Comparison of ENCODE assay signal across 2 cellular contexts in the genomic region with DNA sequence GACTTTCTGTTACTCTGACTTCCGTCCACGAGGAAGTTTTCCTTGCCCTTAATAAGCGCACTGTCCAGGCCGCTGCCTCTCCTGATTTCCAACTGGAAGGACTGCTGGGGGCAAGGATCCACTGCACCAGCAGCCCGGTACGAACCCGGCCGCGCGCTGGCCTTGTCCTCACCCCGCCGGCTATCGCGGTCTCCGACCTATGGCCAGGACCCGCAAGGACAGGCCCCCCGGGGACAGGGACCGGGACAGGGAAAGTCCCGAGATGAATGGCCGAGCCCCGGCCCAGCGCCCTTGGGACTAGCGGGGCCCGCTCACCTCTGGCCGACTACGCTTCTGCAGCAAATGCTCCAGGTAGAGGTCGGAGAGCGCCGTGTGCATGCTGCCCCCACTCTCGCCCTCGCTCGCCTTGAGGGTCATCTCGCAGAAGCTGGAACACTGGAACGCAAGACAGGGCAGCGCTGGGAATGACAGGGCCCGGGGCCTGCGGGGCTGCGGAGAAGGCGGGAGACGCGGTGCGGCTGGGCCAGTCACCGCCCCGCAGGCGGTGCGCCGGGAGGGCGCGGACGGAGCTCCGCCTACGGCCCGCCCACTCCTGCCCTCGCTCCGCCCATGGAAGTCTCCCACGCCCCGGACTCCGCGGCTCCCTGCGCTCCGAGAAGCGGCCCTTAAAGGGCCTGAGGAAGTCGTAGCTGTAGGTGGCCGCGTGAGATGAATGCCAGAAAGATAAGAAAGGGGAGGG.
TF ChIP-seq lines count a peak whose summit lies in the region.

Gene MPP1, minus strand, starts transcription at position 529 of the 739 bp plus-strand sequence. Its CDS starts 112 bp downstream, at position 417.

TF ChIP-seq in HEK293, 187 proteins besides CTCF, POLR2A, EP300 and RAD21 (continued from another document and continues in another):
- TF ChIP-seq PRDM2 (tag by site-specific recombination; IDR thresholded peaks at IDR 0.05; ENCODE audit: borderline replicate concordance) (no peak), ZNF76 (tag by site-specific recombination; IDR thresholded peaks at IDR 0.05; ENCODE audit: borderline replicate concordance, low read depth) (peak; percentile 53; the same call in 1 of the 2 replicates), ZNF785 (tag by site-specific recombination; IDR thresholded peaks at IDR 0.05) (no peak), ZNF529 (tag by site-specific recombination; IDR thresholded peaks at IDR 0.05; ENCODE audit: insufficient replicate concordance) (no peak), ZNF169 (tag by site-specific recombination; IDR thresholded peaks at IDR 0.05) (no peak), SCRT2 (tag by site-specific recombination; IDR thresholded peaks at IDR 0.05) (no peak), ZNF155 (tag by site-specific recombination; IDR thresholded peaks at IDR 0.05) (no peak), ZNF433 (tag by site-specific recombination; IDR thresholded peaks at IDR 0.05; ENCODE audit: low read depth) (no peak), ZNF830 (tag by site-specific recombination; IDR thresholded peaks at IDR 0.05; ENCODE audit: low read depth) (no peak)
- TF ChIP-seq, protein P1, sequence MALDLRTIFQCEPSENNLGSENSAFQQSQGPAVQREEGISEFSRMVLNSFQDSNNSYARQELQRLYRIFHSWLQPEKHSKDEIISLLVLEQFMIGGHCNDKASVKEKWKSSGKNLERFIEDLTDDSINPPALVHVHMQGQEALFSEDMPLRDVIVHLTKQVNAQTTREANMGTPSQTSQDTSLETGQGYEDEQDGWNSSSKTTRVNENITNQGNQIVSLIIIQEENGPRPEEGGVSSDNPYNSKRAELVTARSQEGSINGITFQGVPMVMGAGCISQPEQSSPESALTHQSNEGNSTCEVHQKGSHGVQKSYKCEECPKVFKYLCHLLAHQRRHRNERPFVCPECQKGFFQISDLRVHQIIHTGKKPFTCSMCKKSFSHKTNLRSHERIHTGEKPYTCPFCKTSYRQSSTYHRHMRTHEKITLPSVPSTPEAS (tag by site-specific recombination; IDR thresholded peaks at IDR 0.05) = no peak
- TF ChIP-seq, protein P2, sequence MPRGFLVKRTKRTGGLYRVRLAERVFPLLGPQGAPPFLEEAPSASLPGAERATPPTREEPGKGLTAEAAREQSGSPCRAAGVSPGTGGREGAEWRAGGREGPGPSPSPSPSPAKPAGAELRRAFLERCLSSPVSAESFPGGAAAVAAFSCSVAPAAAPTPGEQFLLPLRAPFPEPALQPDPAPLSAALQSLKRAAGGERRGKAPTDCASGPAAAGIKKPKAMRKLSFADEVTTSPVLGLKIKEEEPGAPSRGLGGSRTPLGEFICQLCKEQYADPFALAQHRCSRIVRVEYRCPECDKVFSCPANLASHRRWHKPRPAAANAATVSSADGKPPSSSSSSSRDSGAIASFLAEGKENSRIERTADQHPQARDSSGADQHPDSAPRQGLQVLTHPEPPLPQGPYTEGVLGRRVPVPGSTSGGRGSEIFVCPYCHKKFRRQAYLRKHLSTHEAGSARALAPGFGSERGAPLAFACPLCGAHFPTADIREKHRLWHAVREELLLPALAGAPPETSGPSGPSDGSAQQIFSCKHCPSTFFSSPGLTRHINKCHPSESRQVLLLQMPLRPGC (tag by site-specific recombination; IDR thresholded peaks at IDR 0.05) = no peak
- TF ChIP-seq, protein P3, sequence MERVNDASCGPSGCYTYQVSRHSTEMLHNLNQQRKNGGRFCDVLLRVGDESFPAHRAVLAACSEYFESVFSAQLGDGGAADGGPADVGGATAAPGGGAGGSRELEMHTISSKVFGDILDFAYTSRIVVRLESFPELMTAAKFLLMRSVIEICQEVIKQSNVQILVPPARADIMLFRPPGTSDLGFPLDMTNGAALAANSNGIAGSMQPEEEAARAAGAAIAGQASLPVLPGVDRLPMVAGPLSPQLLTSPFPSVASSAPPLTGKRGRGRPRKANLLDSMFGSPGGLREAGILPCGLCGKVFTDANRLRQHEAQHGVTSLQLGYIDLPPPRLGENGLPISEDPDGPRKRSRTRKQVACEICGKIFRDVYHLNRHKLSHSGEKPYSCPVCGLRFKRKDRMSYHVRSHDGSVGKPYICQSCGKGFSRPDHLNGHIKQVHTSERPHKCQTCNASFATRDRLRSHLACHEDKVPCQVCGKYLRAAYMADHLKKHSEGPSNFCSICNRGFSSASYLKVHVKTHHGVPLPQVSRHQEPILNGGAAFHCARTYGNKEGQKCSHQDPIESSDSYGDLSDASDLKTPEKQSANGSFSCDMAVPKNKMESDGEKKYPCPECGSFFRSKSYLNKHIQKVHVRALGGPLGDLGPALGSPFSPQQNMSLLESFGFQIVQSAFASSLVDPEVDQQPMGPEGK (tag by site-specific recombination; IDR thresholded peaks at IDR 0.05) = no peak

TF ChIP-seq in K562, 482 proteins besides CTCF, POLR2A, EP300 and RAD21 (continued from another document and continues in another):
- TF ChIP-seq, protein P4, sequence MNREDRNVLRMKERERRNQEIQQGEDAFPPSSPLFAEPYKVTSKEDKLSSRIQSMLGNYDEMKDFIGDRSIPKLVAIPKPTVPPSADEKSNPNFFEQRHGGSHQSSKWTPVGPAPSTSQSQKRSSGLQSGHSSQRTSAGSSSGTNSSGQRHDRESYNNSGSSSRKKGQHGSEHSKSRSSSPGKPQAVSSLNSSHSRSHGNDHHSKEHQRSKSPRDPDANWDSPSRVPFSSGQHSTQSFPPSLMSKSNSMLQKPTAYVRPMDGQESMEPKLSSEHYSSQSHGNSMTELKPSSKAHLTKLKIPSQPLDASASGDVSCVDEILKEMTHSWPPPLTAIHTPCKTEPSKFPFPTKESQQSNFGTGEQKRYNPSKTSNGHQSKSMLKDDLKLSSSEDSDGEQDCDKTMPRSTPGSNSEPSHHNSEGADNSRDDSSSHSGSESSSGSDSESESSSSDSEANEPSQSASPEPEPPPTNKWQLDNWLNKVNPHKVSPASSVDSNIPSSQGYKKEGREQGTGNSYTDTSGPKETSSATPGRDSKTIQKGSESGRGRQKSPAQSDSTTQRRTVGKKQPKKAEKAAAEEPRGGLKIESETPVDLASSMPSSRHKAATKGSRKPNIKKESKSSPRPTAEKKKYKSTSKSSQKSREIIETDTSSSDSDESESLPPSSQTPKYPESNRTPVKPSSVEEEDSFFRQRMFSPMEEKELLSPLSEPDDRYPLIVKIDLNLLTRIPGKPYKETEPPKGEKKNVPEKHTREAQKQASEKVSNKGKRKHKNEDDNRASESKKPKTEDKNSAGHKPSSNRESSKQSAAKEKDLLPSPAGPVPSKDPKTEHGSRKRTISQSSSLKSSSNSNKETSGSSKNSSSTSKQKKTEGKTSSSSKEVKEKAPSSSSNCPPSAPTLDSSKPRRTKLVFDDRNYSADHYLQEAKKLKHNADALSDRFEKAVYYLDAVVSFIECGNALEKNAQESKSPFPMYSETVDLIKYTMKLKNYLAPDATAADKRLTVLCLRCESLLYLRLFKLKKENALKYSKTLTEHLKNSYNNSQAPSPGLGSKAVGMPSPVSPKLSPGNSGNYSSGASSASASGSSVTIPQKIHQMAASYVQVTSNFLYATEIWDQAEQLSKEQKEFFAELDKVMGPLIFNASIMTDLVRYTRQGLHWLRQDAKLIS (CRISPR knock-in tag; IDR thresholded peaks at IDR 0.05) = peak; percentile 4; the same call in 1 of the 2 replicates
- TF ChIP-seq JUND (IDR thresholded peaks at IDR 0.05; ENCODE audit: borderline replicate concordance, low read depth, low read length) (0 out of 2 replicates have a peak, but pooled peaks have one; percentile 2), JUND (tag; IDR thresholded peaks at IDR 0.05; ENCODE audit: borderline replicate concordance, low read depth, low read length) (no peak; the same call in 2 of the 3 replicates), ZKSCAN8 (CRISPR knock-in tag; IDR thresholded peaks at IDR 0.05) (no peak), STAT5A (IDR thresholded peaks at IDR 0.05; ENCODE audit: borderline replicate concordance, low read length) (no peak), ZNF444 (CRISPR knock-in tag; IDR thresholded peaks at IDR 0.05) (no peak), ASH1L (IDR thresholded peaks at IDR 0.05; ENCODE audit: borderline replicate concordance, low read depth, partially characterized antibody) (no peak), MCM2 (IDR thresholded peaks at IDR 0.05; ENCODE audit: low read depth) (no peak), ZNF79 (CRISPR knock-in tag; IDR thresholded peaks at IDR 0.05; ENCODE audit: low read depth) (no peak), ZBTB9 (CRISPR knock-in tag; IDR thresholded peaks at IDR 0.05) (no peak), HDAC3 (IDR thresholded peaks at IDR 0.05; ENCODE audit: borderline replicate concordance, partially characterized antibody) (no peak), POLR2G (IDR thresholded peaks at IDR 0.05; ENCODE audit: low read depth, low read length) (peak; percentile 89), SAFB2 (IDR thresholded peaks at IDR 0.05; ENCODE audit: borderline replicate concordance, low read depth, low read length, severe bottlenecking) (no peak), NFE2 (IDR thresholded peaks at IDR 0.05; ENCODE audit: low read depth) (no peak), MIER1 (IDR thresholded peaks at IDR 0.05; ENCODE audit: low read depth) (no peak), CREB3 (tag; conservative IDR thresholded peaks at IDR 0.05; ENCODE audit: low read depth) (no peak), ZFP91 (CRISPR knock-in tag; IDR thresholded peaks at IDR 0.05) (peak; percentile 49; the same call in 1 of the 2 replicates), TAF15 (IDR thresholded peaks at IDR 0.05; ENCODE audit: low read depth, low read length) (no peak), STAT5B (CRISPR knock-in tag; IDR thresholded peaks at IDR 0.05) (no peak), RBM34 (IDR thresholded peaks at IDR 0.05; ENCODE audit: borderline replicate concordance, insufficient read depth, low read length) (no peak), ZNF354B (CRISPR knock-in tag; IDR thresholded peaks at IDR 0.05) (no peak), FOXO4 (CRISPR knock-in tag; IDR thresholded peaks at IDR 0.05) (no peak), U2AF2 (optimal IDR thresholded peaks at IDR 0.05; ENCODE audit: low read depth, low read length) (no peak), HNRNPH1 (optimal IDR thresholded peaks at IDR 0.05; ENCODE audit: low read depth, low read length) (no peak), TOE1 (IDR thresholded peaks at IDR 0.05; ENCODE audit: borderline replicate concordance) (no peak), TOE1 (CRISPR knock-in tag; IDR thresholded peaks at IDR 0.05; ENCODE audit: borderline replicate concordance, low read depth) (no peak), CCAR2 (IDR thresholded peaks at IDR 0.05; ENCODE audit: low read depth, low read length) (no peak), ESRRA (IDR thresholded peaks at IDR 0.05; ENCODE audit: borderline replicate concordance, low read depth) (peak; percentile 23; the same call in 1 of the 2 replicates), ZNF12 (CRISPR knock-in tag; IDR thresholded peaks at IDR 0.05) (0 out of 2 replicates have a peak, but pooled peaks have one; percentile 34), ESRRB (CRISPR knock-in tag; IDR thresholded peaks at IDR 0.05; ENCODE audit: borderline replicate concordance) (no peak), ZNF184 (CRISPR knock-in tag; IDR thresholded peaks at IDR 0.05) (no peak)
- TF ChIP-seq, protein P5, sequence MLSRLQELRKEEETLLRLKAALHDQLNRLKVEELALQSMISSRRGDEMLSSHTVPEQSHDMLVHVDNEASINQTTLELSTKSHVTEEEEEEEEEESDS (CRISPR knock-in tag; IDR thresholded peaks at IDR 0.05) = no peak
- TF ChIP-seq, protein P6, sequence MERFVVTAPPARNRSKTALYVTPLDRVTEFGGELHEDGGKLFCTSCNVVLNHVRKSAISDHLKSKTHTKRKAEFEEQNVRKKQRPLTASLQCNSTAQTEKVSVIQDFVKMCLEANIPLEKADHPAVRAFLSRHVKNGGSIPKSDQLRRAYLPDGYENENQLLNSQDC (CRISPR knock-in tag; IDR thresholded peaks at IDR 0.05) = no peak
